In genomic region chr2:37414470-37414949, GRCh38 we compare ENCODE assay signal across 8 cellular contexts.
DNase-seq lines count a peak whose midpoint lies in the region; ATAC-seq and TF ChIP-seq lines count a peak whose summit lies in the region.

No MANE protein-coding gene starts in this region.

- H3K36me3 ChIP-seq in BLaER1 treated with 17β-estradiol and CSF1 and Interleukin-3, amounts not matched to agents 10 nM and 100 nM: no peaks in the 10 kb centered on the region

- DNase-seq in NCI-H1092 treated with DMSO at 0.1 percent for 48 hours (lab: John Stamatoyannopoulos, UW) (peak; percentile 41), fibroblast of gingiva (ENCODE audit: low read depth) (peak; percentile 58)
- DNase-seq in activated T-cell treated with anti-CD3 and anti-CD28 coated beads, Interleukin-2, amount 50 U/mL, for 24 hours: no peak

- H3K27me3 ChIP-seq in BLaER1 treated with 17β-estradiol and CSF1 and Interleukin-3, amounts not matched to agents 10 nM and 100 nM: no peaks in the 10 kb centered on the region

- ATAC-seq in GM18868 (IDR thresholded peaks at IDR 0.05; ENCODE audit: unreplicated experiment) (peak; percentile 77), SK-N-SH treated with all-trans-retinoic acid at 6 μM for 48 hours (peak; percentile 91), GM21360 (IDR thresholded peaks at IDR 0.05; ENCODE audit: unreplicated experiment) (no peak)

- peaks cover 2% of the 10 kb centered on the region for H3K9me3 Mint-ChIP-seq in nephron
- H3K9me3 Mint-ChIP-seq in activated T-cell treated with anti-CD3 and anti-CD28 coated beads, Interleukin-2, amount 50 U/mL, for 24 hours: no peaks in the 10 kb centered on the region

- H3K27ac ChIP-seq in BLaER1 treated with 17β-estradiol and CSF1 and Interleukin-3, amounts not matched to agents 10 nM and 100 nM: peak overlapping the region in 10 of 11 experiments; percentile 9 to 58 (median 44); a peak in 16 of 22 replicates

- H3K4me1 ChIP-seq in BLaER1 treated with 17β-estradiol and CSF1 and Interleukin-3, amounts not matched to agents 10 nM and 100 nM: peaks cover 12 to 23% (median 19%) of the 10 kb centered on the region in 10 experiments

- H3K9me3 ChIP-seq in BLaER1 treated with 17β-estradiol and CSF1 and Interleukin-3, amounts not matched to agents 10 nM and 100 nM (replicated peaks in 1 of 11): peaks cover 0 to 18% (median 2%) of the 10 kb centered on the region in 11 experiments; a peak in 7 of 22 replicates

- peak overlapping the region in 8 of 11 experiments; percentile 16 to 65 (median 42); a peak in 13 of 22 replicates for H3K4me2 ChIP-seq in BLaER1 treated with 17β-estradiol and CSF1 and Interleukin-3, amounts not matched to agents 10 nM and 100 nM

- H3K27ac Mint-ChIP-seq in nephron: peak overlapping the region; percentile 27 to 72 (median 70)
- no peak overlapping the region for H3K27ac Mint-ChIP-seq in activated T-cell treated with anti-CD3 and anti-CD28 coated beads, Interleukin-2, amount 50 U/mL, for 24 hours

- TF ChIP-seq CTCF in nephron (IDR thresholded peaks at IDR 0.05; ENCODE audit: unreplicated experiment in 3 of 3): peak; percentile 76 to 94 (median 82)

- H3K4me3 Mint-ChIP-seq in nephron: no peak overlapping the region
- no peak overlapping the region for H3K4me3 Mint-ChIP-seq in activated T-cell treated with anti-CD3 and anti-CD28 coated beads, Interleukin-2, amount 50 U/mL, for 24 hours

- H4K20me1 ChIP-seq in BLaER1 treated with 17β-estradiol and CSF1 and Interleukin-3, amounts not matched to agents 10 nM and 100 nM: no peaks in the 10 kb centered on the region

- H3K27me3 Mint-ChIP-seq in nephron (ENCODE audit: low read depth): peaks cover 27% of the 10 kb centered on the region
- no peaks in the 10 kb centered on the region for H3K27me3 Mint-ChIP-seq in activated T-cell treated with anti-CD3 and anti-CD28 coated beads, Interleukin-2, amount 50 U/mL, for 24 hours

- peaks cover 18% of the 10 kb centered on the region for H3K4me1 Mint-ChIP-seq in nephron
- peaks cover 17% of the 10 kb centered on the region for H3K4me1 Mint-ChIP-seq in activated T-cell treated with anti-CD3 and anti-CD28 coated beads, Interleukin-2, amount 50 U/mL, for 24 hours (ENCODE audit: low read depth)

- H3K4me3 ChIP-seq in BLaER1 treated with 17β-estradiol and CSF1 and Interleukin-3, amounts not matched to agents 10 nM and 100 nM: no peak overlapping the region

- peak overlapping the region in 6 of 11 experiments; percentile 5 to 47 (median 22); a peak in 7 of 22 replicates for H3K9ac ChIP-seq in BLaER1 treated with 17β-estradiol and CSF1 and Interleukin-3, amounts not matched to agents 10 nM and 100 nM

- H3K36me3 Mint-ChIP-seq in nephron (ENCODE audit: low read depth): no peaks in the 10 kb centered on the region
- no peaks in the 10 kb centered on the region for H3K36me3 Mint-ChIP-seq in activated T-cell treated with anti-CD3 and anti-CD28 coated beads, Interleukin-2, amount 50 U/mL, for 24 hours (ENCODE audit: low read depth)

TF ChIP-seq in SK-N-SH treated with all-trans-retinoic acid at 6 μM for 48 hours, 23 proteins besides CTCF, POLR2A, EP300 and RAD21:
- 0 out of 2 replicates have a peak, but pooled peaks have one; percentile 6 for TF ChIP-seq ISL1 (CRISPR knock-in tag; IDR thresholded peaks at IDR 0.05)
- no peak for TF ChIP-seq TCF4 (CRISPR knock-in tag; IDR thresholded peaks at IDR 0.05; ENCODE audit: borderline replicate concordance)
- TF ChIP-seq ZNF70 (CRISPR knock-in tag; IDR thresholded peaks at IDR 0.05): no peak
- TF ChIP-seq ZNF565 (CRISPR knock-in tag; conservative IDR thresholded peaks at IDR 0.05; ENCODE audit: low read depth): no peak
- no peak for TF ChIP-seq BACH2 (CRISPR knock-in tag; IDR thresholded peaks at IDR 0.05; ENCODE audit: borderline replicate concordance)
- no peak for TF ChIP-seq PATZ1 (CRISPR knock-in tag; IDR thresholded peaks at IDR 0.05; ENCODE audit: borderline replicate concordance)
- 0 out of 2 replicates have a peak, but pooled peaks have one; percentile 51 for TF ChIP-seq PPARA (CRISPR knock-in tag; IDR thresholded peaks at IDR 0.05; ENCODE audit: borderline replicate concordance)
- no peak for TF ChIP-seq ZFP30 (CRISPR knock-in tag; IDR thresholded peaks at IDR 0.05)
- TF ChIP-seq CREB5 (CRISPR knock-in tag; IDR thresholded peaks at IDR 0.05; ENCODE audit: low read depth): no peak
- no peak for TF ChIP-seq TOX (CRISPR knock-in tag; IDR thresholded peaks at IDR 0.05; ENCODE audit: borderline replicate concordance)
- TF ChIP-seq GLIS3 (CRISPR knock-in tag; IDR thresholded peaks at IDR 0.05): no peak
- TF ChIP-seq ZNF8 (CRISPR knock-in tag; IDR thresholded peaks at IDR 0.05): no peak
- no peak for TF ChIP-seq SNAI2 (CRISPR knock-in tag; IDR thresholded peaks at IDR 0.05)
